26 cellular contexts compared by ENCODE assay signal in the genomic region with DNA sequence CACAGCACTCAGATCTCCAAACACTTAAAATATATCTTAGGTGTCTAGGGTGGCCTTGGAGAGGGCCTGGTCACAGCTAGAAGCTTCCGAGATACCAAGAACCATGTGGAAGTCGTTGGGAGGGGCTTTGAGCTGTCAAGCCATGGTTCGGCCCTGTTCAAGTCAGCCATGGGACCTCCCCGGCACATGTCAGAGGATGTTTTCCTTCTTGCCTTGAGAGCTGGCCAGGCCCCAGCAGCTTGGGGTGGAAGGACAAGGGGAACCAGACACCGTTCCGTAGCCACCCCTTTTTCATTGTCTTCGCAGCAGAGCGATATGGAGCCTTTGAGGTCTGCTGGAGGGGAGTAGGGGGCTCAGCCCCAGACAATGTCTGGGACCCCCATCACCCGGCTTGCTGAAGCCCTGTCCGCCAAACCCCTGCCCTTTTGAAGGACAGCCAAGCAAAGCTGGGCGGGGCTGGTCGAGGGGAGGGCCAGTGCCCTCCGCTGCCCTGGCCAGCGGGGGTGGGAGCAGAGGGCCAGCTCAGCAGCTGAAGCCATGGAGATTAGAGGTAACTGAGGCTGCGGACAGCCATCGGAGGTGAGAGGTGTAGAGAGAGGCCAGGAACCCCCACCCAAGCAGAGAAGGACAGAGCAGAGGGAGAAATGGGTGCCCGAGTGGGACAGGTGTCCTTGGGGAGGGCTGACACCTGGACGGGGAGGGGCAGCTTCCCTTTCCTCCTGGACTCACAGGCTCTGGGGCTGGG. TPM values are rescaled to one million over a fixed set of nuclear protein-coding genes. Genes with fewer than 3 reads are reported as not detected.
DNase-seq lines count a peak whose midpoint lies in the region; ATAC-seq, FAIRE-seq and TF ChIP-seq lines count a peak whose summit lies in the region.
"Had no signal": no experiment of that assay in that cellular context is flagged by ENCODE, and none has a peak within 500 bp of the region (broad histone marks: within the 10 kb centered on the region; RNA-seq: fewer than 3 reads in every experiment).

No MANE protein-coding gene starts in this region.

- no peak overlapping the region for H3K4me3 ChIP-seq in H1 (ENCODE audit: extremely low read depth in 1 of 4, insufficient read depth in 2 of 4, low read depth in 3 of 4, low read length in 4 of 4)
- H3K4me3 ChIP-seq in pancreas: peak overlapping the region in 3 of 4 donors; percentile 27 to 49 (median 34)
- H3K4me3 ChIP-seq: lower lobe of right lung, SJCRH30, uterus had no signal

- 86% methylated on average over 16 of the region's 18 CpGs; no CpG with 5 or more reads in 1 of the 2 experiments for whole genome bisulfite sequencing in H1 (ENCODE audit: extremely low coverage in 1 of 2, insufficient coverage in 1 of 2, insufficient read length in 1 of 2, insufficient replicate concordance in 2 of 2, low coverage in 1 of 2, low lambda C conversion rate in 2 of 2, missing lambda C conversion rate in 1 of 2), 2 experiments
- 29 to 41% methylated on average over 18 of the region's 18 CpGs for WGBS in pancreas, 2 donors

- no peaks in the 10 kb centered on the region for H4K20me1 ChIP-seq in H1 (replicated peaks in 1 of 2; ENCODE audit: control insufficient read depth in 1 of 2, insufficient read depth in 2 of 2, low read length in 2 of 2)

- H3K36me3 ChIP-seq in H1 (ENCODE audit: control insufficient read depth in 2 of 4, insufficient read depth in 4 of 4, low read length in 3 of 4) (no peaks in the 10 kb centered on the region), pancreas (no peaks in the 10 kb centered on the region)
- H3K36me3 ChIP-seq: lower lobe of right lung, SJCRH30, uterus had no signal

- no peak overlapping the region for H3K27ac Mint-ChIP-seq in stimulated activated effector memory CD8-positive, alpha-beta T cell treated with anti-CD3 and anti-CD28 coated beads, Interleukin-12 subunit alpha, Interleukin-12 subunit beta, amount 100 ng/mL, for 72 hours
- H3K27ac Mint-ChIP-seq: activated CD4-positive, alpha-beta memory T cell treated with anti-CD3 and anti-CD28 coated beads, Interleukin-2, amount 10 ng/mL, durations not matched to agents 7 days and 5 days had no signal

- CTCF ChIA-PET in H1 (lab: Charles Lee; ENCODE audit: partially characterized antibody): interaction anchor here (1.1 to 15.0 kb wide), 4 partner anchors 9 to 67 kb away, joined by 4 to 269 read pairs (median 4); a partner anchor contains a TSS

- DNase-seq in GM10266 (ENCODE audit: extremely low spot score): peak; percentile 35
- no peak for DNase-seq in H1 (ENCODE audit: low read depth in 1 of 2, low spot score in 2 of 2)
- DNase-seq in pancreas: peak in 4 of 6 donors; percentile 20 to 63 (median 39)
- DNase-seq in NCI-H146 treated with DMSO at 0.1 percent for 48 hours (lab: John Stamatoyannopoulos, UW; ENCODE audit: unreplicated experiment): no peak
- DNase-seq in central memory CD4-positive, alpha-beta T cell: no peak
- no peak for DNase-seq in stimulated activated effector memory CD8-positive, alpha-beta T cell treated with anti-CD3 and anti-CD28 coated beads, Interleukin-12 subunit alpha, Interleukin-12 subunit beta, amount 100 ng/mL, for 72 hours (ENCODE audit: low spot score in 2 of 2)
- DNase-seq: activated CD4-positive, alpha-beta memory T cell treated with anti-CD3 and anti-CD28 coated beads, Interleukin-2, amount 10 ng/mL, durations not matched to agents 7 days and 5 days; activated naive CD4-positive, alpha-beta T cell; amniotic stem cell; CD4-positive, CD25-positive, alpha-beta regulatory T cell; HCEC 1CT; IMR-90; lower lobe of right lung; NCI-H2081 treated with DMSO at 0.1 percent for 48 hours; occipital lobe; OCI-M1; SJCRH30; small intestine; stimulated activated CD4-positive, alpha-beta T cell treated with anti-CD3 and anti-CD28 coated beads, Interleukin-4, amount 100 ng/mL, for 1 hour; uterus had no signal

- no peak overlapping the region for H2AK5ac ChIP-seq in H1 (ENCODE audit: low read depth, low read length)

- H3K9me3 ChIP-seq in H1 (ENCODE audit: insufficient read depth in 2 of 2, low read depth in 1 of 2, low read length in 1 of 2) (no peaks in the 10 kb centered on the region), pancreas (no peaks in the 10 kb centered on the region)
- H3K9me3 ChIP-seq: lower lobe of right lung, SJCRH30, uterus had no signal

- TF ChIP-seq POLR2A in H1 (IDR thresholded peaks at IDR 0.05; ENCODE audit: control extremely low read depth in 1 of 2, low read depth in 2 of 2, low read length in 2 of 2) (no peak), GM18505 (IDR thresholded peaks at IDR 0.05; ENCODE audit: borderline replicate concordance, extremely low read depth, insufficient read depth, insufficient read length) (no peak)

- H3K4me1 ChIP-seq in H1 (replicated peaks in 1 of 4; ENCODE audit: control insufficient read depth in 3 of 4, insufficient read depth in 4 of 4, low read length in 3 of 4) (peaks cover 3 to 25% (median 17%) of the 10 kb centered on the region in 4 experiments), pancreas (peaks cover 0 to 12% (median 0%) of the 10 kb centered on the region in 3 donors)
- H3K4me1 ChIP-seq: lower lobe of right lung, SJCRH30, uterus had no signal

- H2BK120ac ChIP-seq in H1 (replicated peaks; ENCODE audit: low read depth, low read length): no peak overlapping the region

- no peaks in the 10 kb centered on the region for H3K79me2 ChIP-seq in H1 (ENCODE audit: control insufficient read depth in 1 of 2, insufficient read depth in 2 of 2, low read length in 2 of 2)

- H3K23me2 ChIP-seq in H1 (ENCODE audit: low read depth, low read length): no peaks in the 10 kb centered on the region; the same call in 1 of the 2 replicates

- H3K23ac ChIP-seq in H1 (ENCODE audit: insufficient read length): no peak overlapping the region

- H4K5ac ChIP-seq in H1 (ENCODE audit: insufficient read length, low read depth, low read length): no peak overlapping the region

- H3K9ac ChIP-seq in H1 (replicated peaks in 1 of 4; ENCODE audit: extremely low read depth in 1 of 4, low read depth in 3 of 4, low read length in 3 of 4): no peak overlapping the region

- TF ChIP-seq CTCF in 22Rv1 (IDR thresholded peaks at IDR 0.05): no peak
- no peak for TF ChIP-seq CTCF in GM10266 (IDR thresholded peaks at IDR 0.05; ENCODE audit: control insufficient read depth, insufficient read depth, low read depth, missing control alignments)
- TF ChIP-seq CTCF in H1 (IDR thresholded peaks at IDR 0.05; ENCODE audit: control extremely low read depth in 1 of 3, insufficient read depth in 1 of 3, low read depth in 1 of 3, low read length in 3 of 3): no peak
- no peak for TF ChIP-seq CTCF in pancreas (IDR thresholded peaks at IDR 0.05)

- H3K4me1 Mint-ChIP-seq in stimulated activated effector memory CD8-positive, alpha-beta T cell treated with anti-CD3 and anti-CD28 coated beads, Interleukin-12 subunit alpha, Interleukin-12 subunit beta, amount 100 ng/mL, for 72 hours: no peaks in the 10 kb centered on the region
- H3K4me1 Mint-ChIP-seq: activated CD4-positive, alpha-beta memory T cell treated with anti-CD3 and anti-CD28 coated beads, Interleukin-2, amount 10 ng/mL, durations not matched to agents 7 days and 5 days had no signal

- 0 out of 2 replicates have a peak overlapping the region, but pooled peaks have one; percentile 40 for H2BK15ac ChIP-seq in H1 (ENCODE audit: low read length)

- FAIRE-seq in H1 (lab: Jason Lieb, UNC): no peak
- FAIRE-seq in pancreas (lab: Jason Lieb, UNC): no peak
- FAIRE-seq: small intestine had no signal

- 0 out of 2 replicates have a peak overlapping the region, but pooled peaks have one; percentile 1 for H3K18ac ChIP-seq in H1 (ENCODE audit: extremely low read depth, low read length)

- ATAC-seq in pancreas (peak; percentile 58 to 72 (median 70)), GM18505 (IDR thresholded peaks at IDR 0.05; ENCODE audit: unreplicated experiment) (no peak)
- ATAC-seq in stimulated activated effector memory CD8-positive, alpha-beta T cell treated with anti-CD3 and anti-CD28 coated beads, Interleukin-12 subunit alpha, Interleukin-12 subunit beta, amount 100 ng/mL, for 72 hours: no peak

- H3K4me3 Mint-ChIP-seq in stimulated activated effector memory CD8-positive, alpha-beta T cell treated with anti-CD3 and anti-CD28 coated beads, Interleukin-12 subunit alpha, Interleukin-12 subunit beta, amount 100 ng/mL, for 72 hours: no peak overlapping the region
- H3K4me3 Mint-ChIP-seq: activated CD4-positive, alpha-beta memory T cell treated with anti-CD3 and anti-CD28 coated beads, Interleukin-2, amount 10 ng/mL, durations not matched to agents 7 days and 5 days; CD4-positive, CD25-positive, alpha-beta regulatory T cell had no signal

- H3K14ac ChIP-seq in H1 (ENCODE audit: insufficient read length): no peak overlapping the region

- TF ChIP-seq RAD21 in H1 (IDR thresholded peaks at IDR 0.05 in 1 of 2, conservative IDR thresholded peaks at IDR 0.05 in 1 of 2; ENCODE audit: low read depth in 2 of 2, low read length in 2 of 2): no peak

- no peaks in the 10 kb centered on the region; a peak in 1 of 7 replicates for H3K27me3 ChIP-seq in H1 (replicated peaks in 1 of 4; ENCODE audit: control insufficient read depth in 3 of 4, extremely low read depth in 1 of 4, insufficient read depth in 3 of 4, low read length in 3 of 4)
- H3K27me3 ChIP-seq in pancreas: no peaks in the 10 kb centered on the region

- H2AFZ ChIP-seq in H1 (ENCODE audit: low read length): no peak overlapping the region

- peak overlapping the region; percentile 23 for H4K91ac ChIP-seq in H1 (replicated peaks; ENCODE audit: insufficient read length, low read length)

- H2BK12ac ChIP-seq in H1 (ENCODE audit: low read depth, low read length): peak overlapping the region; percentile 30; the same call in 1 of the 2 replicates

- H3K36me3 Mint-ChIP-seq in stimulated activated effector memory CD8-positive, alpha-beta T cell treated with anti-CD3 and anti-CD28 coated beads, Interleukin-12 subunit alpha, Interleukin-12 subunit beta, amount 100 ng/mL, for 72 hours: no peaks in the 10 kb centered on the region
- H3K36me3 Mint-ChIP-seq: CD4-positive, CD25-positive, alpha-beta regulatory T cell had no signal

- no peak overlapping the region for H3K56ac ChIP-seq in H1 (replicated peaks; ENCODE audit: insufficient read length, low read depth, low read length)

- peak overlapping the region; percentile 52 for H3K27ac ChIP-seq in 22Rv1
- no peak overlapping the region for H3K27ac ChIP-seq in H1 (ENCODE audit: low read depth, low read length)
- H3K27ac ChIP-seq in pancreas: peak overlapping the region; percentile 37 to 68 (median 59)
- H3K27ac ChIP-seq: lower lobe of right lung, SJCRH30, uterus had no signal

- intact Hi-C loops in pancreas (cut with DNase I): loop anchor here in 1 of 3 donors (5.0 kb wide), 1 partner anchor 66 kb away; no protein-coding TSS in a partner anchor

- no peak for TF ChIP-seq EP300 in H1 (IDR thresholded peaks at IDR 0.05; ENCODE audit: borderline replicate concordance in 1 of 2, low read depth in 2 of 2, low read length in 2 of 2)

- POLR2A ChIA-PET in H1 (lab: Charles Lee; ENCODE audit: partially characterized antibody): interaction anchor here (0.6 to 1.3 kb wide), 4 partner anchors 19 to 1317 kb away, joined by 3 to 4 read pairs (median 4); a partner anchor contains a TSS

- H3K9me3 Mint-ChIP-seq in stimulated activated effector memory CD8-positive, alpha-beta T cell treated with anti-CD3 and anti-CD28 coated beads, Interleukin-12 subunit alpha, Interleukin-12 subunit beta, amount 100 ng/mL, for 72 hours: no peaks in the 10 kb centered on the region
- H3K9me3 Mint-ChIP-seq: activated CD4-positive, alpha-beta memory T cell treated with anti-CD3 and anti-CD28 coated beads, Interleukin-2, amount 10 ng/mL, durations not matched to agents 7 days and 5 days; CD4-positive, CD25-positive, alpha-beta regulatory T cell had no signal

- H4K8ac ChIP-seq in H1 (ENCODE audit: extremely low read depth, insufficient read depth, low read length): peak overlapping the region; percentile 8; the same call in 1 of the 2 replicates

- no peak overlapping the region for H2BK5ac ChIP-seq in H1 (ENCODE audit: low read depth, low read length)

- no peaks in the 10 kb centered on the region for H3K79me1 ChIP-seq in H1 (ENCODE audit: low read depth, low read length)

- H3K4ac ChIP-seq in H1 (replicated peaks; ENCODE audit: insufficient read length, low read depth, low read length): no peak overlapping the region

- H2BK20ac ChIP-seq in H1 (ENCODE audit: low read length): no peak overlapping the region

- no peak overlapping the region for H3K4me2 ChIP-seq in H1 (ENCODE audit: insufficient read depth in 1 of 2, low read depth in 2 of 2, low read length in 2 of 2)

RNA-seq across cellular contexts. Expression of a gene that starts 0.4 kb away (rescaled TPM):
- not detected in 2 replicates for total RNA-seq in H1 (2021; fragmentation: NEBNext Ultra II Directional; extraction: Animal tissue kit (Norgen Biotek cat#: 25700))
- polyA plus RNA-seq in H1 (2011; rRNA removed) (0.38 and 0.45 TPM in 2 replicates), pancreas (10 to 100 TPM; 15.5 to 28.9 TPM)
- polyA plus RNA-seq in H1 (2011; cell fraction: cytosol; rRNA removed): 0.37 TPM
- 0.27 TPM for polyA plus RNA-seq in H1 (2011; cell fraction: nucleus; rRNA removed)
- polyA plus RNA-seq in H1 (2012, experiment 1 of 2): 0.46 to 0.79 TPM (median 0.54 TPM) in 3 of 4 replicates, not detected in the other
- 0.43 TPM for polyA plus RNA-seq in H1 (2012, experiment 2 of 2)
- 0.39 TPM for polyA plus RNA-seq in H1 (2013, experiment 1 of 2)
- 0.26 TPM for polyA plus RNA-seq in H1 (2013, experiment 2 of 2)
- polyA minus RNA-seq in H1 (2011; rRNA and poly(A)+ RNA removed): not detected in 2 replicates
- not detected for polyA minus RNA-seq in H1 (2011; cell fraction: cytosol; rRNA and poly(A)+ RNA removed)
- polyA minus RNA-seq in H1 (2011; cell fraction: nucleus; rRNA and poly(A)+ RNA removed): not detected
- total RNA-seq in pancreas: 10 to 100 TPM in 4 of 6 donors, 1 to 10 TPM in 2; 6.7 to 24.2 (median 11.4) TPM
- total RNA-seq: activated CD4-positive, alpha-beta memory T cell treated with anti-CD3 and anti-CD28 coated beads, Interleukin-2, amount 10 ng/mL, durations not matched to agents 7 days and 5 days; CD4-positive, CD25-positive, alpha-beta regulatory T cell; fibroblast of lung; IMR-90; MCF 10A; occipital lobe; SJCRH30; T-helper 2 cell treated with Interferon-gamma antibody and Interleukin-4, amounts not matched to agents 100 ng/mL and 5 ng/mL, for 36 hours had no signal
- polyA plus RNA-seq: AG04450; CD4-positive, CD25-positive, alpha-beta regulatory T cell; fibroblast of lung; IMR-90 had no signal

RNA-seq across cellular contexts. Expression of a gene that starts 6.5 kb away (rescaled TPM):
- 4.5 and 4.8 TPM in 2 replicates for total RNA-seq in H1 (2021; fragmentation: NEBNext Ultra II Directional; extraction: Animal tissue kit (Norgen Biotek cat#: 25700))
- polyA plus RNA-seq in H1 (2011; rRNA removed): 9.7 and 12.4 TPM in 2 replicates
- polyA plus RNA-seq in H1 (2011; cell fraction: cytosol; rRNA removed): 6.7 TPM
- 10.1 TPM for polyA plus RNA-seq in H1 (2011; cell fraction: nucleus; rRNA removed)
- polyA plus RNA-seq in H1 (2012, experiment 1 of 2): 3.2 to 8.2 TPM (median 5.5 TPM) in 4 replicates
- 4.7 TPM for polyA plus RNA-seq in H1 (2012, experiment 2 of 2)
- 6.3 TPM for polyA plus RNA-seq in H1 (2013, experiment 1 of 2)
- polyA plus RNA-seq in H1 (2013, experiment 2 of 2): 7.3 TPM
- polyA minus RNA-seq in H1 (2011; rRNA and poly(A)+ RNA removed): 2.9 and 6.9 TPM in 2 replicates
- polyA minus RNA-seq in H1 (2011; cell fraction: cytosol; rRNA and poly(A)+ RNA removed): 4.3 TPM
- 4.5 TPM for polyA minus RNA-seq in H1 (2011; cell fraction: nucleus; rRNA and poly(A)+ RNA removed)
- total RNA-seq in pancreas: 1 to 10 TPM in 1 of 6 donors, under 1 TPM in 5; 0.15 to 1.7 (median 0.44) TPM
- under 1 TPM; 0.53 to 0.63 TPM for polyA plus RNA-seq in pancreas
- total RNA-seq: activated CD4-positive, alpha-beta memory T cell treated with anti-CD3 and anti-CD28 coated beads, Interleukin-2, amount 10 ng/mL, durations not matched to agents 7 days and 5 days; CD4-positive, CD25-positive, alpha-beta regulatory T cell; fibroblast of lung; IMR-90; MCF 10A; occipital lobe; SJCRH30; T-helper 2 cell treated with Interferon-gamma antibody and Interleukin-4, amounts not matched to agents 100 ng/mL and 5 ng/mL, for 36 hours had no signal
- polyA plus RNA-seq: AG04450; CD4-positive, CD25-positive, alpha-beta regulatory T cell; IMR-90 had no signal

RNA-seq across cellular contexts. Expression of a gene that starts 8.8 kb away (rescaled TPM):
- total RNA-seq in H1 (2021; fragmentation: NEBNext Ultra II Directional; extraction: Animal tissue kit (Norgen Biotek cat#: 25700)): not detected in 2 replicates
- polyA plus RNA-seq in H1 (2011; rRNA removed): 0.24 TPM in 1 of 2 replicates, not detected in the other
- polyA plus RNA-seq in H1 (2011; cell fraction: cytosol; rRNA removed): not detected
- not detected for polyA plus RNA-seq in H1 (2011; cell fraction: nucleus; rRNA removed)
- not detected in 4 replicates for polyA plus RNA-seq in H1 (2012, experiment 1 of 2)
- polyA plus RNA-seq in H1 (2012, experiment 2 of 2): not detected
- polyA plus RNA-seq in H1 (2013, experiment 1 of 2): 0.06 TPM
- not detected for polyA plus RNA-seq in H1 (2013, experiment 2 of 2)
- not detected in 2 replicates for polyA minus RNA-seq in H1 (2011; rRNA and poly(A)+ RNA removed)
- not detected for polyA minus RNA-seq in H1 (2011; cell fraction: cytosol; rRNA and poly(A)+ RNA removed)
- not detected for polyA minus RNA-seq in H1 (2011; cell fraction: nucleus; rRNA and poly(A)+ RNA removed)
- total RNA-seq in pancreas: not detected
- polyA plus RNA-seq in pancreas: not detected
- total RNA-seq: activated CD4-positive, alpha-beta memory T cell treated with anti-CD3 and anti-CD28 coated beads, Interleukin-2, amount 10 ng/mL, durations not matched to agents 7 days and 5 days; CD4-positive, CD25-positive, alpha-beta regulatory T cell; fibroblast of lung; IMR-90; MCF 10A; occipital lobe; SJCRH30; T-helper 2 cell treated with Interferon-gamma antibody and Interleukin-4, amounts not matched to agents 100 ng/mL and 5 ng/mL, for 36 hours; uterus had no signal
- polyA plus RNA-seq: AG04450; CD4-positive, CD25-positive, alpha-beta regulatory T cell; fibroblast of lung; IMR-90 had no signal

RNA-seq across cellular contexts. Expression of a gene that starts 24.6 kb away (rescaled TPM):
- 2.1 and 2.9 TPM in 2 replicates for total RNA-seq in H1 (2021; fragmentation: NEBNext Ultra II Directional; extraction: Animal tissue kit (Norgen Biotek cat#: 25700))
- polyA plus RNA-seq in H1 (2011; rRNA removed) (3.6 and 7.1 TPM in 2 replicates), pancreas (not detected)
- 6.5 TPM for polyA plus RNA-seq in H1 (2011; cell fraction: cytosol; rRNA removed)
- polyA plus RNA-seq in H1 (2011; cell fraction: nucleus; rRNA removed): 8.0 TPM
- 3.4 to 7.9 TPM (median 5.6 TPM) in 4 replicates for polyA plus RNA-seq in H1 (2012, experiment 1 of 2)
- 4.1 TPM for polyA plus RNA-seq in H1 (2012, experiment 2 of 2)
- 6.8 TPM for polyA plus RNA-seq in H1 (2013, experiment 1 of 2)
- polyA plus RNA-seq in H1 (2013, experiment 2 of 2): 6.9 TPM
- 3.4 and 3.5 TPM in 2 replicates for polyA minus RNA-seq in H1 (2011; rRNA and poly(A)+ RNA removed)
- not detected for polyA minus RNA-seq in H1 (2011; cell fraction: cytosol; rRNA and poly(A)+ RNA removed)
- polyA minus RNA-seq in H1 (2011; cell fraction: nucleus; rRNA and poly(A)+ RNA removed): 3.7 TPM
- total RNA-seq in pancreas: not detected
- total RNA-seq: activated CD4-positive, alpha-beta memory T cell treated with anti-CD3 and anti-CD28 coated beads, Interleukin-2, amount 10 ng/mL, durations not matched to agents 7 days and 5 days; CD4-positive, CD25-positive, alpha-beta regulatory T cell; fibroblast of lung; IMR-90; lower lobe of right lung; MCF 10A; occipital lobe; SJCRH30; T-helper 2 cell treated with Interferon-gamma antibody and Interleukin-4, amounts not matched to agents 100 ng/mL and 5 ng/mL, for 36 hours had no signal
- polyA plus RNA-seq: AG04450; CD4-positive, CD25-positive, alpha-beta regulatory T cell; fibroblast of lung; IMR-90 had no signal

RNA-seq across cellular contexts. Expression of a gene that starts 38.9 kb away (rescaled TPM):
- total RNA-seq in H1 (2021; fragmentation: NEBNext Ultra II Directional; extraction: Animal tissue kit (Norgen Biotek cat#: 25700)): 4.2 and 5.0 TPM in 2 replicates
- polyA plus RNA-seq in H1 (2011; rRNA removed) (4.5 and 4.6 TPM in 2 replicates), pancreas (1 to 10 TPM; 2.8 to 6.4 TPM)
- polyA plus RNA-seq in H1 (2011; cell fraction: cytosol; rRNA removed): 4.3 TPM
- polyA plus RNA-seq in H1 (2011; cell fraction: nucleus; rRNA removed): 4.7 TPM
- polyA plus RNA-seq in H1 (2012, experiment 1 of 2): 2.9 to 5.7 TPM (median 4.5 TPM) in 4 replicates
- polyA plus RNA-seq in H1 (2012, experiment 2 of 2): 3.4 TPM
- 5.6 TPM for polyA plus RNA-seq in H1 (2013, experiment 1 of 2)
- polyA plus RNA-seq in H1 (2013, experiment 2 of 2): 6.6 TPM
- polyA minus RNA-seq in H1 (2011; rRNA and poly(A)+ RNA removed): 2.6 and 8.2 TPM in 2 replicates
- polyA minus RNA-seq in H1 (2011; cell fraction: cytosol; rRNA and poly(A)+ RNA removed): not detected
- polyA minus RNA-seq in H1 (2011; cell fraction: nucleus; rRNA and poly(A)+ RNA removed): 1.5 TPM
- 1 to 10 TPM in 4 of 6 donors, under 1 TPM in 1, not detected in 1; 0.59 to 5.3 (median 1.3) TPM for total RNA-seq in pancreas
- total RNA-seq: activated CD4-positive, alpha-beta memory T cell treated with anti-CD3 and anti-CD28 coated beads, Interleukin-2, amount 10 ng/mL, durations not matched to agents 7 days and 5 days; CD4-positive, CD25-positive, alpha-beta regulatory T cell; fibroblast of lung; IMR-90; MCF 10A; occipital lobe; SJCRH30; T-helper 2 cell treated with Interferon-gamma antibody and Interleukin-4, amounts not matched to agents 100 ng/mL and 5 ng/mL, for 36 hours; uterus had no signal
- polyA plus RNA-seq: AG04450; CD4-positive, CD25-positive, alpha-beta regulatory T cell; fibroblast of lung; IMR-90 had no signal

Comparison
In these comparisons a context has a peak if more than half of its experiments do, and no peak if none do; other contexts are left out.
1. DNase-seq: peak in GM10266 (single experiment) and pancreas (4 of 6); none in H1 (0 of 2), NCI-H146 treated with DMSO at 0.1 percent for 48 hours (single experiment), central memory CD4-positive, alpha-beta T cell (single experiment) and stimulated activated effector memory CD8-positive, alpha-beta T cell treated with anti-CD3 and anti-CD28 coated beads, Interleukin-12 subunit alpha, Interleukin-12 subunit beta, amount 100 ng/mL, for 72 hours (0 of 2).
2. H3K4me3 ChIP-seq: peak in pancreas (3 of 4); none in H1 (0 of 4).
3. ATAC-seq: peak in pancreas (4 of 4); none in GM18505 (single experiment) and stimulated activated effector memory CD8-positive, alpha-beta T cell treated with anti-CD3 and anti-CD28 coated beads, Interleukin-12 subunit alpha, Interleukin-12 subunit beta, amount 100 ng/mL, for 72 hours (single experiment).